23 cellular contexts compared by ENCODE assay signal in the genomic region with DNA sequence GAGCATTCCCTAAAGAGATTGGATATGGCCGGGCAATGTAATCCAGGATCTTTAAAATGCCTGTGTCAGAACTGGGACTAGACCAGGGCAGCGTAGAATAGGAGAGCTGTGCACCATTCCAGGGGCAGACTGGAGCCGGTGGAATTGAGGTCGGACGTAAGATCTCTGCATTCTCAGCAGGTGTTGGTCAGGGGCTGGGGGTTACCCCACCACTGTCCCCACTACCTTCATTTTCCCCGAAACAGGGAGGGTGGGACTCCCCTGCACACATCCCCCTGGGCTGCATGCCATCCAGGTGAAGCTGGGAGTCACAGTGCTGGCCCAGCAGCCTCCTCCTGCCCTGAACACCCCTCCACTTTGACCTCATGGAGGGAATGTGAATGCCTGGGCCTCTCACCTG. TPM values are rescaled to one million over a fixed set of nuclear protein-coding genes. Genes with fewer than 3 reads are reported as not detected.
A peak's percentile ranks its signal among the peaks of the same experiment; 100 is the strongest.
DNase-seq lines count a peak whose midpoint lies in the region; ATAC-seq and TF ChIP-seq lines count a peak whose summit lies in the region.
"Had no signal": no experiment of that assay in that cellular context is flagged by ENCODE, and none has a peak within 500 bp of the region (broad histone marks: within the 10 kb centered on the region; RNA-seq: fewer than 3 reads in every experiment).

No MANE protein-coding gene starts in this region.

- H2BK12ac ChIP-seq in neuronal stem cell (ENCODE audit: low read length) = no peak overlapping the region

- no peak overlapping the region for H2AK5ac ChIP-seq in neuronal stem cell (ENCODE audit: low read depth, low read length)

- H4K91ac ChIP-seq in neuronal stem cell (ENCODE audit: low read depth, low read length, poor library complexity) = no peak overlapping the region

- no peaks in the 10 kb centered on the region for H3K27me3 ChIP-seq in PC-9 (ENCODE audit: insufficient read depth, low read depth)
- H3K27me3 ChIP-seq in neuronal stem cell (ENCODE audit: control insufficient read depth in 3 of 3, insufficient read depth in 3 of 3, low read depth in 1 of 3, low read length in 3 of 3) = peaks cover 0 to 32% (median 5%) of the 10 kb centered on the region in 3 experiments
- H3K27me3 ChIP-seq in vagina = no peaks in the 10 kb centered on the region

- peak; percentile 38 for DNase-seq in activated CD8-positive, alpha-beta memory T cell treated with anti-CD3 and anti-CD28 coated beads, Interleukin-2, amount 50 U/mL, for 48 hours
- no peak for DNase-seq in activated CD8-positive, alpha-beta memory T cell treated with anti-CD3 and anti-CD28 coated beads, Interleukin-2, amount 10 ng/mL, durations not matched to agents 7 days and 5 days
- DNase-seq in PC-9 (no peak), neuronal stem cell (ENCODE audit: low spot score) (no peak), vagina (ENCODE audit: extremely low spot score in 2 of 2) (peak; percentile 47 to 94)
- no peak for DNase-seq in central memory CD4-positive, alpha-beta T cell
- DNase-seq: 8988T, C1 segment of cervical spinal cord, DMS153, GM23248, NCI-H1105, NCI-H146, NCI-H2081, NCI-H2171 treated with DMSO at 0.1 percent for 48 hours, NCI-H524 treated with DMSO at 0.1 percent for 48 hours, OCI-M1 had no signal

- H3K27ac Mint-ChIP-seq in activated CD8-positive, alpha-beta memory T cell treated with anti-CD3 and anti-CD28 coated beads, Interleukin-2, amount 10 ng/mL, durations not matched to agents 7 days and 5 days = no peak overlapping the region
- H3K27ac Mint-ChIP-seq: CD8-positive, alpha-beta T cell had no signal

- H3K9me3 ChIP-seq in PC-9 (ENCODE audit: insufficient read depth, low read depth) (no peaks in the 10 kb centered on the region), neuronal stem cell (replicated peaks in 1 of 2; ENCODE audit: control insufficient read depth in 2 of 2, insufficient read depth in 1 of 2, low read depth in 1 of 2, low read length in 2 of 2) (no peaks in the 10 kb centered on the region), vagina (no peaks in the 10 kb centered on the region)
- H3K9me3 ChIP-seq: HAP-1, SJSA1 had no signal

- CTCF ChIA-PET in activated CD8-positive, alpha-beta memory T cell treated with anti-CD3 and anti-CD28 coated beads, Interleukin-2, amount 10 ng/mL, durations not matched to agents 7 days and 5 days (lab: Charles Lee) = interaction anchor here (0.8 to 4.3 kb wide), 4 partner anchors 10 to 139 kb away, joined by 3 to 21 read pairs (median 4); no protein-coding TSS in a partner anchor
- CTCF ChIA-PET in PC-9 (lab: Charles Lee) = no interaction called here

- POLR2A ChIA-PET in PC-9 (lab: Charles Lee; ENCODE audit: unreplicated experiment) = no interaction called here

- TF ChIP-seq CTCF in PC-9 (conservative IDR thresholded peaks at IDR 0.05) (no peak), vagina (IDR thresholded peaks at IDR 0.05) (no peak)

- no peaks in the 10 kb centered on the region for H3K79me2 ChIP-seq in PC-9 (ENCODE audit: low read depth)

- no peaks in the 10 kb centered on the region for H3K79me1 ChIP-seq in neuronal stem cell (ENCODE audit: low read depth, low read length)

- H3K36me3 Mint-ChIP-seq in activated CD8-positive, alpha-beta memory T cell treated with anti-CD3 and anti-CD28 coated beads, Interleukin-2, amount 10 ng/mL, durations not matched to agents 7 days and 5 days = peaks cover 6% of the 10 kb centered on the region

- no peak for TF ChIP-seq POLR2A in vagina (IDR thresholded peaks at IDR 0.05)

- no peak overlapping the region for H4K8ac ChIP-seq in neuronal stem cell (ENCODE audit: low read depth, low read length)

- no peaks in the 10 kb centered on the region for H4K20me1 ChIP-seq in PC-9 (ENCODE audit: insufficient read depth)

- H3K36me3 ChIP-seq in PC-9 (ENCODE audit: low read depth) = peaks cover 16% of the 10 kb centered on the region
- peaks cover 6 to 7% of the 10 kb centered on the region in 2 donors for H3K36me3 ChIP-seq in neuronal stem cell (replicated peaks in 1 of 2; ENCODE audit: control insufficient read depth in 2 of 2, insufficient read depth in 2 of 2, low read length in 2 of 2)
- peaks cover 0 to 9% of the 10 kb centered on the region in 2 donors for H3K36me3 ChIP-seq in vagina
- H3K36me3 ChIP-seq: HAP-1 had no signal

- no peak overlapping the region for H3K9ac ChIP-seq in neuronal stem cell (ENCODE audit: low read depth, low read length, poor library complexity)
- H3K9ac ChIP-seq: GM23248 had no signal

- peaks cover 15% of the 10 kb centered on the region for H3F3A ChIP-seq in PC-9 (ENCODE audit: insufficient read depth, low read depth)

- H2BK5ac ChIP-seq in neuronal stem cell (ENCODE audit: low read length) = no peak overlapping the region

- H2BK120ac ChIP-seq in neuronal stem cell (ENCODE audit: low read depth, low read length) = no peak overlapping the region

- no peak overlapping the region for H2BK15ac ChIP-seq in neuronal stem cell (ENCODE audit: low read length)

- H3K23ac ChIP-seq in neuronal stem cell (ENCODE audit: low read depth, low read length, poor library complexity) = no peak overlapping the region

- H3K14ac ChIP-seq in neuronal stem cell (ENCODE audit: low read length) = peak overlapping the region; percentile 56

- intact Hi-C loops in PC-9 (cut with micrococcal nuclease; ENCODE audit: unreplicated experiment) = loop anchor here (5.0 kb wide), 1 partner anchor 861 kb away; no protein-coding TSS in a partner anchor
- intact Hi-C loops in vagina (cut with DNase I) = no loop called here

- no peak overlapping the region for H3K18ac ChIP-seq in neuronal stem cell (ENCODE audit: low read length)

- WGBS in neuronal stem cell (ENCODE audit: extremely low coverage in 2 of 2, insufficient read length in 2 of 2, insufficient replicate concordance in 1 of 2), 2 donors = no CpG with 5 or more reads among the region's 6 CpGs

- no peaks in the 10 kb centered on the region for H3K9me2 ChIP-seq in PC-9 (ENCODE audit: insufficient read depth)

- H3K4me3 ChIP-seq in PC-9 (no peak overlapping the region), neuronal stem cell (ENCODE audit: low read length in 2 of 2) (no peak overlapping the region), vagina (no peak overlapping the region)
- H3K4me3 ChIP-seq: GM23248, HAP-1, SJSA1 had no signal

- ATAC-seq in activated CD8-positive, alpha-beta memory T cell treated with anti-CD3 and anti-CD28 coated beads, Interleukin-2, amount 10 ng/mL, durations not matched to agents 7 days and 5 days = no peak
- no peak for ATAC-seq in HG02981 (IDR thresholded peaks at IDR 0.05; ENCODE audit: unreplicated experiment)
- ATAC-seq: CD8-positive, alpha-beta T cell; Right ventricle myocardium inferior had no signal

- H3K4ac ChIP-seq in neuronal stem cell (ENCODE audit: low read length) = no peak overlapping the region

- H3K27me3 Mint-ChIP-seq in activated CD8-positive, alpha-beta memory T cell treated with anti-CD3 and anti-CD28 coated beads, Interleukin-2, amount 10 ng/mL, durations not matched to agents 7 days and 5 days = no peaks in the 10 kb centered on the region

- H3K4me1 ChIP-seq in PC-9 (replicated peaks; ENCODE audit: insufficient read depth) (peaks cover 4% of the 10 kb centered on the region), neuronal stem cell (ENCODE audit: control insufficient read depth in 2 of 2, insufficient read depth in 1 of 2, low read depth in 1 of 2, low read length in 2 of 2) (no peaks in the 10 kb centered on the region), vagina (no peaks in the 10 kb centered on the region)
- H3K4me1 ChIP-seq: HAP-1, SJSA1 had no signal

- no peak overlapping the region for H3K27ac ChIP-seq in PC-9
- no peak overlapping the region for H3K27ac ChIP-seq in neuronal stem cell (replicated peaks; ENCODE audit: low read length)
- H3K27ac ChIP-seq in vagina = no peak overlapping the region
- H3K27ac ChIP-seq: GM23248, SJSA1 had no signal

- BruUV-seq in PC-9 (replicated peaks; lab: Mats Ljungman, UMichigan) = TSS peak; percentile 17

- no peaks in the 10 kb centered on the region for H3K4me1 Mint-ChIP-seq in activated CD8-positive, alpha-beta memory T cell treated with anti-CD3 and anti-CD28 coated beads, Interleukin-2, amount 10 ng/mL, durations not matched to agents 7 days and 5 days

- H3K4me2 ChIP-seq in PC-9 (no peak overlapping the region), neuronal stem cell (ENCODE audit: insufficient read depth, low read length, poor library complexity, severe bottlenecking) (no peak overlapping the region)

- H3K4me3 Mint-ChIP-seq in activated CD8-positive, alpha-beta memory T cell treated with anti-CD3 and anti-CD28 coated beads, Interleukin-2, amount 10 ng/mL, durations not matched to agents 7 days and 5 days = no peak overlapping the region
- H3K4me3 Mint-ChIP-seq: CD8-positive, alpha-beta T cell had no signal

- H2AFZ ChIP-seq in PC-9 (no peak overlapping the region), neuronal stem cell (ENCODE audit: low read length) (no peak overlapping the region)
- H2AFZ ChIP-seq: GM23248 had no signal

- H3K9me3 Mint-ChIP-seq in activated CD8-positive, alpha-beta memory T cell treated with anti-CD3 and anti-CD28 coated beads, Interleukin-2, amount 10 ng/mL, durations not matched to agents 7 days and 5 days (ENCODE audit: low read depth) = no peaks in the 10 kb centered on the region
- H3K9me3 Mint-ChIP-seq: CD8-positive, alpha-beta T cell; IgD-negative memory B cell had no signal

RNA-seq across cellular contexts. Expression of gene OSBPL7, which starts 17.8 kb away (rescaled TPM):
- 10 to 100 TPM; 30.3 to 47.8 TPM for total RNA-seq in activated CD8-positive, alpha-beta memory T cell treated with anti-CD3 and anti-CD28 coated beads, Interleukin-2, amount 10 ng/mL, durations not matched to agents 7 days and 5 days
- total RNA-seq in PC-9 (2021) = 32.2 and 35.9 TPM in 2 replicates
- polyA plus RNA-seq in neuronal stem cell (2013, experiment 1 of 2) = 5.8 TPM
- 5.3 TPM for polyA plus RNA-seq in neuronal stem cell (2013, experiment 2 of 2)
- 5.6 TPM for total RNA-seq in vagina

RNA-seq across cellular contexts. Expression of gene MRPL10, which starts 27.6 kb away (rescaled TPM):
- 10 to 100 TPM; 54.4 to 64.9 TPM for total RNA-seq in activated CD8-positive, alpha-beta memory T cell treated with anti-CD3 and anti-CD28 coated beads, Interleukin-2, amount 10 ng/mL, durations not matched to agents 7 days and 5 days
- total RNA-seq in PC-9 (2021) (50.1 and 63.8 TPM in 2 replicates), vagina (21.4 TPM)
- polyA plus RNA-seq in neuronal stem cell (2013, experiment 1 of 2) = 80.5 TPM
- polyA plus RNA-seq in neuronal stem cell (2013, experiment 2 of 2) = 84.1 TPM

RNA-seq across cellular contexts. Expression of gene LRRC46, which starts 27.7 kb away (rescaled TPM):
- under 1 TPM; 0.14 to 0.44 TPM for total RNA-seq in activated CD8-positive, alpha-beta memory T cell treated with anti-CD3 and anti-CD28 coated beads, Interleukin-2, amount 10 ng/mL, durations not matched to agents 7 days and 5 days
- total RNA-seq in PC-9 (2021) (1.5 and 1.9 TPM in 2 replicates), vagina (not detected)
- 0.17 TPM for polyA plus RNA-seq in neuronal stem cell (2013, experiment 1 of 2)
- polyA plus RNA-seq in neuronal stem cell (2013, experiment 2 of 2) = 0.32 TPM
- total RNA-seq: G401, GM23248, SJSA1 had no signal

RNA-seq across cellular contexts. Expression of gene SCRN2, which starts 37.3 kb away (rescaled TPM):
- total RNA-seq in activated CD8-positive, alpha-beta memory T cell treated with anti-CD3 and anti-CD28 coated beads, Interleukin-2, amount 10 ng/mL, durations not matched to agents 7 days and 5 days = 10 to 100 TPM; 28.1 to 33.8 TPM
- total RNA-seq in PC-9 (2021) = 31.7 and 43.9 TPM in 2 replicates
- polyA plus RNA-seq in neuronal stem cell (2013, experiment 1 of 2) = 37.2 TPM
- 36.3 TPM for polyA plus RNA-seq in neuronal stem cell (2013, experiment 2 of 2)
- total RNA-seq in vagina = 33.1 TPM

RNA-seq across cellular contexts. Expression of gene SP6, which starts 47.2 kb away (rescaled TPM):
- under 1 TPM in 1 of 2 experiments, not detected in 1; 0.12 TPM for total RNA-seq in activated CD8-positive, alpha-beta memory T cell treated with anti-CD3 and anti-CD28 coated beads, Interleukin-2, amount 10 ng/mL, durations not matched to agents 7 days and 5 days
- 13.3 and 14.9 TPM in 2 replicates for total RNA-seq in PC-9 (2021)
- 0.24 TPM for polyA plus RNA-seq in neuronal stem cell (2013, experiment 1 of 2)
- polyA plus RNA-seq in neuronal stem cell (2013, experiment 2 of 2) = 0.26 TPM
- total RNA-seq in vagina = 3.9 TPM
- total RNA-seq: GM23248, SJSA1 had no signal
- polyA plus RNA-seq: GM23248, IgD-negative memory B cell had no signal

Comparison
In these comparisons a context has a peak if more than half of its experiments do, and no peak if none do; other contexts are left out.
1. DNase-seq: peak in activated CD8-positive, alpha-beta memory T cell treated with anti-CD3 and anti-CD28 coated beads, Interleukin-2, amount 50 U/mL, for 48 hours (single experiment) and vagina (2 of 2); none in activated CD8-positive, alpha-beta memory T cell treated with anti-CD3 and anti-CD28 coated beads, Interleukin-2, amount 10 ng/mL, durations not matched to agents 7 days and 5 days (single experiment), PC-9 (0 of 2), neuronal stem cell (single experiment) and central memory CD4-positive, alpha-beta T cell (single experiment).